In the genomic region with DNA sequence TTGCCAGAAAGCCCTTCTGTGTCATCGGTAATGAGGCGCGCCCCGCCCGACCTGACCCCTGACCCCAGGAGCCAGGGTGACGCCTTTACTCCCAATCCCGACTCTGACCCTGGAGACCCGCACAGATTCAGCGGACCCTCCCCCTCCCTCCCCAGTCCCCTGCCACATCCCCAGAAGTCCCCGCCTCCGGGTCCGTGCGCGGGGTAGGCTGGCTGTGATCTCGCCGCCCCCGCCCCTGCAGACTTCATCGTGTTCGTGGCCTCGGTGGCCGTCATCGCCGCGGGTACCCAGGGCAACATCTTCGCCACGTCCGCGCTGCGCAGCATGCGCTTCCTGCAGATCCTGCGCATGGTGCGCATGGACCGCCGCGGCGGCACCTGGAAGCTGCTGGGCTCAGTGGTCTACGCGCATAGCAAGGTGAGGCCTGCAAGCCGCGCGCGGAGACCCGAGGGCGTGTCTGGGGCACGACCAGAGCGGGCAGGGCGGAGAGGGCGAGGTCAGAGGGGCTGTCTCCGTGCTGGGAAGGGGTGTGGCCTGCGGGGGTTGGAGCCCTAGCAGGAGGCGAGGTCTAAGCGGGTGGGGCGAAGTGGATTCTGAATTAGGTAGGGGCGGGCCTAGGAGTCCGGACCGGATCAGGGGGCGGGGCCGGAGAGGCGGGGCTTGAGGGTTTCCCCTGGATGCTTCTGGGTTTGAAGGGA, we compare ENCODE assay signal across 9 cellular contexts. TPM values are rescaled to one million over a fixed set of nuclear protein-coding genes. Genes with fewer than 3 reads are reported as not detected.
A peak's percentile ranks its signal among the peaks of the same experiment; 100 is the strongest.
DNase-seq lines count a peak whose midpoint lies in the region; ATAC-seq and TF ChIP-seq lines count a peak whose summit lies in the region.
"Had no signal": no experiment of that assay in that cellular context is flagged by ENCODE, and none has a peak within 500 bp of the region (broad histone marks: within the 10 kb centered on the region; RNA-seq: fewer than 3 reads in every experiment).

No MANE protein-coding gene starts in this region.

- no peaks in the 10 kb centered on the region for H3K9me3 Mint-ChIP-seq in stimulated activated effector memory CD8-positive, alpha-beta T cell treated with anti-CD3 and anti-CD28 coated beads, Interleukin-12 subunit alpha, Interleukin-12 subunit beta, amount 100 ng/mL, for 72 hours

- H3K36me3 Mint-ChIP-seq in stimulated activated effector memory CD8-positive, alpha-beta T cell treated with anti-CD3 and anti-CD28 coated beads, Interleukin-12 subunit alpha, Interleukin-12 subunit beta, amount 100 ng/mL, for 72 hours: no peaks in the 10 kb centered on the region

- H3K9me3 ChIP-seq in mucosa of rectum (ENCODE audit: control insufficient read depth in 2 of 2, low read length in 2 of 2): no peaks in the 10 kb centered on the region

- H3K27me3 ChIP-seq in dorsolateral prefrontal cortex (no peaks in the 10 kb centered on the region), mucosa of rectum (ENCODE audit: control insufficient read depth in 2 of 2, insufficient read depth in 2 of 2, low read length in 2 of 2) (no peaks in the 10 kb centered on the region)

- peak; percentile 84 to 87 for DNase-seq in activated CD4-positive, alpha-beta T cell treated with anti-CD3 and anti-CD28 coated beads for 4 hours
- DNase-seq in dorsolateral prefrontal cortex: peak in 1 of 10 donors; percentile 9
- DNase-seq in stimulated activated effector memory CD8-positive, alpha-beta T cell treated with anti-CD3 and anti-CD28 coated beads, Interleukin-12 subunit alpha, Interleukin-12 subunit beta, amount 100 ng/mL, for 72 hours (ENCODE audit: low spot score in 2 of 2): peak; percentile 66 to 89
- DNase-seq in kidney tubule cell (ENCODE audit: low spot score): no peak
- DNase-seq in KG1 (lab: John Stamatoyannopoulos, UW): no peak

- H3K4me3 ChIP-seq in dorsolateral prefrontal cortex: peak overlapping the region in 51 of 59 donors; percentile 14 to 64 (median 44)
- peak overlapping the region; percentile 54 to 62 for H3K4me3 ChIP-seq in mucosa of rectum (ENCODE audit: low read length in 2 of 2)

- H3K4me1 Mint-ChIP-seq in stimulated activated effector memory CD8-positive, alpha-beta T cell treated with anti-CD3 and anti-CD28 coated beads, Interleukin-12 subunit alpha, Interleukin-12 subunit beta, amount 100 ng/mL, for 72 hours: peaks cover 14% of the 10 kb centered on the region

- no peak for TF ChIP-seq CTCF in dorsolateral prefrontal cortex (IDR thresholded peaks at IDR 0.05 in 54 of 56, conservative IDR thresholded peaks at IDR 0.05 in 2 of 56; ENCODE audit: low read depth in 1 of 56, partially characterized antibody in 56 of 56)

- peak; percentile 78 for ATAC-seq in GM18907 (IDR thresholded peaks at IDR 0.05; ENCODE audit: unreplicated experiment)
- peak; percentile 66 for ATAC-seq in HG03135 (IDR thresholded peaks at IDR 0.05; ENCODE audit: unreplicated experiment)
- ATAC-seq in stimulated activated effector memory CD8-positive, alpha-beta T cell treated with anti-CD3 and anti-CD28 coated beads, Interleukin-12 subunit alpha, Interleukin-12 subunit beta, amount 100 ng/mL, for 72 hours: peak; percentile 94

- peak overlapping the region in 1 of 2 donors; percentile 5 for H3K9ac ChIP-seq in mucosa of rectum (ENCODE audit: low read depth in 1 of 2, low read length in 2 of 2)

- H3K27ac ChIP-seq in dorsolateral prefrontal cortex: no peak overlapping the region
- H3K27ac ChIP-seq in mucosa of rectum (ENCODE audit: low read depth in 2 of 2, low read length in 2 of 2): no peak overlapping the region
- H3K27ac ChIP-seq: VCaP had no signal

- H3K4me1 ChIP-seq in mucosa of rectum (ENCODE audit: control insufficient read depth in 2 of 2, insufficient read depth in 2 of 2, low read length in 2 of 2): peaks cover 2% of the 10 kb centered on the region in 2 donors

- H3K4me3 Mint-ChIP-seq in stimulated activated effector memory CD8-positive, alpha-beta T cell treated with anti-CD3 and anti-CD28 coated beads, Interleukin-12 subunit alpha, Interleukin-12 subunit beta, amount 100 ng/mL, for 72 hours: peak overlapping the region; percentile 77

- intact Hi-C loops in dorsolateral prefrontal cortex (cut with DNase I): no loop called here

- no peaks in the 10 kb centered on the region for H3K36me3 ChIP-seq in mucosa of rectum (ENCODE audit: control insufficient read depth in 2 of 2, insufficient read depth in 2 of 2, low read length in 2 of 2)

- peak overlapping the region; percentile 52 for H3K27ac Mint-ChIP-seq in stimulated activated effector memory CD8-positive, alpha-beta T cell treated with anti-CD3 and anti-CD28 coated beads, Interleukin-12 subunit alpha, Interleukin-12 subunit beta, amount 100 ng/mL, for 72 hours

RNA-seq across cellular contexts. Expression of a gene that starts 34.8 kb away (rescaled TPM):
- total RNA-seq in dorsolateral prefrontal cortex: 10 to 100 TPM in 10 of 120 experiments, 1 to 10 TPM in 110; 2.1 to 12.7 (median 6.9) TPM

RNA-seq across cellular contexts. Expression of a gene that starts 43.8 kb away (rescaled TPM):
- 10 to 100 TPM in 97 of 120 experiments, 1 to 10 TPM in 23; 6.5 to 19.9 (median 12.1) TPM for total RNA-seq in dorsolateral prefrontal cortex

Comparison
In these comparisons a context has a peak if more than half of its experiments do, and no peak if none do; other contexts are left out.
1. DNase-seq: peak in activated CD4-positive, alpha-beta T cell treated with anti-CD3 and anti-CD28 coated beads for 4 hours (2 of 2) and stimulated activated effector memory CD8-positive, alpha-beta T cell treated with anti-CD3 and anti-CD28 coated beads, Interleukin-12 subunit alpha, Interleukin-12 subunit beta, amount 100 ng/mL, for 72 hours (2 of 2); none in kidney tubule cell (single experiment) and KG1 (single experiment).
2. Peak in every context shown above with its lines, with median percentiles within 50 percentile points of each other: ATAC-seq.